In the genomic region with DNA sequence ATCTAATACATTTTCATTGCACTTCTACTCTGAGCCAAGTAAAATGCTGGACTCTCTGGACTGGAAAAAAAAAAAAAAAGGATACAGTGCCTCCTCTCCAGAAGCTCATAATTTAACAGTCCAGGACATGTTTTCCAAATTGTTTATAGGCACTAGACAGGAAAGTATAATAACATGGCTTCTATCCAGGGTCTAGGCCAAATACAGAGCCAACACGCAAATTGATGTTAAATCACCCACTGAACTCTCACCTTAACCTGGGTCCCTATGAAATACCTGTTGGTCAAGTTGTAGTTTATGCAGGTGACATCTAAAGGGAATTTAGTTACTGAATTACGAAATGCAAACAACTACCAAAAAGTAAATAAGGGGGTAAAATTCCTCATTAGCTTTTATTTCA, we compare ENCODE assay signal across 20 cellular contexts.
DNase-seq lines count a peak whose midpoint lies in the region; ATAC-seq lines count a peak whose summit lies in the region.
"Had no signal": no experiment of that assay in that cellular context is flagged by ENCODE, and none has a peak within 500 bp of the region (broad histone marks: within the 10 kb centered on the region; RNA-seq: fewer than 3 reads in every experiment).

No MANE protein-coding gene starts in this region.

- intact Hi-C loops in left colon (cut with DNase I, micrococcal nuclease) = no loop called here

- H3K27ac Mint-ChIP-seq in stimulated activated effector memory CD8-positive, alpha-beta T cell treated with anti-CD3 and anti-CD28 coated beads, Interleukin-12 subunit alpha, Interleukin-12 subunit beta, amount 100 ng/mL, for 72 hours = no peak overlapping the region
- H3K27ac Mint-ChIP-seq: CD14-positive monocyte; CD4-positive, alpha-beta T cell; CD8-positive, alpha-beta memory T cell; HFFc6 had no signal

- no peak overlapping the region for H3K4me3 Mint-ChIP-seq in stimulated activated effector memory CD8-positive, alpha-beta T cell treated with anti-CD3 and anti-CD28 coated beads, Interleukin-12 subunit alpha, Interleukin-12 subunit beta, amount 100 ng/mL, for 72 hours
- H3K4me3 Mint-ChIP-seq: CD14-positive monocyte; CD4-positive, alpha-beta T cell; CD8-positive, alpha-beta memory T cell; HFFc6 had no signal

- no peaks in the 10 kb centered on the region for H3K36me3 Mint-ChIP-seq in stimulated activated effector memory CD8-positive, alpha-beta T cell treated with anti-CD3 and anti-CD28 coated beads, Interleukin-12 subunit alpha, Interleukin-12 subunit beta, amount 100 ng/mL, for 72 hours
- H3K36me3 Mint-ChIP-seq: CD14-positive monocyte; CD8-positive, alpha-beta memory T cell had no signal

- H3K9me3 Mint-ChIP-seq in stimulated activated effector memory CD8-positive, alpha-beta T cell treated with anti-CD3 and anti-CD28 coated beads, Interleukin-12 subunit alpha, Interleukin-12 subunit beta, amount 100 ng/mL, for 72 hours = peaks cover 3% of the 10 kb centered on the region

- peak; percentile 92 for ATAC-seq in left colon
- no peak for ATAC-seq in stimulated activated effector memory CD8-positive, alpha-beta T cell treated with anti-CD3 and anti-CD28 coated beads, Interleukin-12 subunit alpha, Interleukin-12 subunit beta, amount 100 ng/mL, for 72 hours
- ATAC-seq: A549, GM12878 had no signal

- DNase-seq in DMS53 (lab: John Stamatoyannopoulos, UW) (peak; percentile 59), HT-29 (ENCODE audit: low spot score) (peak; percentile 58), left colon (no peak), germinal center (ENCODE audit: low spot score) (no peak)
- no peak for DNase-seq in stimulated activated CD8-positive, alpha-beta memory T cell treated with anti-CD3 and anti-CD28 coated beads, Interleukin-4, amount 100 ng/mL, for 48 hours
- no peak for DNase-seq in stimulated activated effector memory CD8-positive, alpha-beta T cell treated with anti-CD3 and anti-CD28 coated beads, Interleukin-12 subunit alpha, Interleukin-12 subunit beta, amount 100 ng/mL, for 72 hours (ENCODE audit: low spot score in 2 of 2)
- DNase-seq: 8988T; ACHN; AML-193; BE2C; CD4-positive, alpha-beta T cell; CD8-positive, alpha-beta memory T cell; DMS 273 treated with DMSO at 0.1 percent for 48 hours; DND-41; GDM1; GOT3; HFFc6 had no signal

- H3K4me1 Mint-ChIP-seq in stimulated activated effector memory CD8-positive, alpha-beta T cell treated with anti-CD3 and anti-CD28 coated beads, Interleukin-12 subunit alpha, Interleukin-12 subunit beta, amount 100 ng/mL, for 72 hours = no peaks in the 10 kb centered on the region
- H3K4me1 Mint-ChIP-seq: CD14-positive monocyte; CD8-positive, alpha-beta memory T cell had no signal

Comparison
In these comparisons a context has a peak if more than half of its experiments do, and no peak if none do; other contexts are left out.
1. DNase-seq: peak in DMS53 (single experiment) and HT-29 (single experiment); none in left colon (0 of 2), stimulated activated CD8-positive, alpha-beta memory T cell treated with anti-CD3 and anti-CD28 coated beads, Interleukin-4, amount 100 ng/mL, for 48 hours (single experiment), stimulated activated effector memory CD8-positive, alpha-beta T cell treated with anti-CD3 and anti-CD28 coated beads, Interleukin-12 subunit alpha, Interleukin-12 subunit beta, amount 100 ng/mL, for 72 hours (0 of 2) and germinal center (single experiment).